19 cellular contexts compared by ENCODE assay signal in the genomic region with DNA sequence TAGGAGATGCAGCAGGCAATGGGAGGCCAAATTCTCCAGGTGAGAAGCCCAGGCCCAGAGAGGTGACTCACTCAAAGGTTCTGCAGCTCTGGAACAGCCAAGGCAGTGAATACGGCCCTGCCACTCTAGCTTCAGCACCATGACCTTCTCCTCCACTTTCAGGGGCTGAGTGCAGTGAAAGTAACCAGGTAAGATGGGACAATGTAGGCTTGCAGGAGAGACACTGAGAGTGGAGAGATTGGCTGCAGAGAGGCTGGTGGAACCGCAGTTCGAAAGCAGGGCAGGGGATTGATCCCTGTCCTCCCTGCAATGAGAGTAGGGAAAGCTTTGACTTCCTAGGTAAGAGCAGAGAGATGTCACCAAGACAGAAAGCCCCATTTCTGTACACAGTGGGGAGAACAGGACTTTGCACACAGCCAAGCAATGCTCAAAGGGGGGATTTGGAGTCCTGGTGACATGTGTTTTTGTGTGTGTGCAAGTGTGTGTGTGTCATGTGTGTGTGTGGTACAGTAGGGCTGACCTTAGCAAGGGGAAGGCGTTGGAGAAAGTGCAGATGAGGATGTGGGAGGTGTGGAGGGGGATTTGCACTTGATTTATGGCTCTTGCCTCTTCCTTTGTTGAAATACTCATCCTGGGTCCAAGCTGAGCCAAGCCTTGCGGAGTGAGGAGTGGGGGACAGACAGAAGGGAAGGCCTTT. TPM values are rescaled to one million over a fixed set of nuclear protein-coding genes. Genes with fewer than 3 reads are reported as not detected.
A peak's percentile ranks its signal among the peaks of the same experiment; 100 is the strongest.
DNase-seq lines count a peak whose midpoint lies in the region; ATAC-seq, FAIRE-seq and TF ChIP-seq lines count a peak whose summit lies in the region.
"Had no signal": no experiment of that assay in that cellular context is flagged by ENCODE, and none has a peak within 500 bp of the region (broad histone marks: within the 10 kb centered on the region; RNA-seq: fewer than 3 reads in every experiment).

No MANE protein-coding gene starts in this region.

- H3K27me3 Mint-ChIP-seq in H9 (ENCODE audit: low read depth) = no peaks in the 10 kb centered on the region; the same call in none of the 2 replicates

- H2AFZ ChIP-seq in H9 (ENCODE audit: low read length) = no peak overlapping the region
- no peak overlapping the region for H2AFZ ChIP-seq in H1 (ENCODE audit: low read length)
- H2AFZ ChIP-seq: GM23248 had no signal

- no peaks in the 10 kb centered on the region for H3K23me2 ChIP-seq in H9 (ENCODE audit: insufficient read length, low read depth, low read length, poor library complexity, severe bottlenecking)
- H3K23me2 ChIP-seq in H1 (ENCODE audit: low read depth, low read length) = peaks cover 1% of the 10 kb centered on the region; the same call in 1 of the 2 replicates

- H2BK20ac ChIP-seq in H9 (ENCODE audit: low read depth, low read length, poor library complexity, severe bottlenecking) = no peak overlapping the region
- no peak overlapping the region for H2BK20ac ChIP-seq in H1 (ENCODE audit: low read length)

- no peak overlapping the region for H4K8ac ChIP-seq in H9 (replicated peaks; ENCODE audit: insufficient read length, low read depth, low read length)
- no peak overlapping the region for H4K8ac ChIP-seq in H1 (ENCODE audit: extremely low read depth, insufficient read depth, low read length)

- no peak for FAIRE-seq in H1 (lab: Jason Lieb, UNC)
- FAIRE-seq: GM12892, GM18507, H54 had no signal

- no peak overlapping the region for H2BK15ac ChIP-seq in H9 (ENCODE audit: low read depth, low read length)
- H2BK15ac ChIP-seq in H1 (ENCODE audit: low read length) = 0 out of 2 replicates have a peak overlapping the region, but pooled peaks have one; percentile 76

- peak overlapping the region; percentile 26 for H4K5ac ChIP-seq in H9 (ENCODE audit: insufficient read length, low read depth, low read length)
- no peak overlapping the region for H4K5ac ChIP-seq in H1 (ENCODE audit: insufficient read length, low read depth, low read length)

- H3K79me1 ChIP-seq in H9 (ENCODE audit: insufficient read depth, low read depth, low read length, poor library complexity, severe bottlenecking) (no peaks in the 10 kb centered on the region), H1 (ENCODE audit: low read depth, low read length) (no peaks in the 10 kb centered on the region)

- H3K23ac ChIP-seq in H9 (ENCODE audit: insufficient read length, low read depth, low read length) = no peak overlapping the region
- no peak overlapping the region for H3K23ac ChIP-seq in H1 (ENCODE audit: insufficient read length)

- no peak overlapping the region for H3K9ac ChIP-seq in H9 (ENCODE audit: extremely low read depth, insufficient read length, low read length)
- H3K9ac ChIP-seq in H1 (replicated peaks in 1 of 4; ENCODE audit: extremely low read depth in 1 of 4, low read depth in 3 of 4, low read length in 3 of 4) = no peak overlapping the region
- H3K9ac ChIP-seq: BLaER1, GM23248 had no signal

- no CpG with 5 or more reads among the region's 5 CpGs for whole genome bisulfite sequencing in H9 (ENCODE audit: extremely low coverage, insufficient read length, low lambda C conversion rate)
- WGBS in H1 (ENCODE audit: extremely low coverage in 1 of 2, insufficient coverage in 1 of 2, insufficient read length in 1 of 2, insufficient replicate concordance in 2 of 2, low coverage in 1 of 2, low lambda C conversion rate in 2 of 2, missing lambda C conversion rate in 1 of 2), 2 experiments = 85% methylated on average over 5 of the region's 5 CpGs; no CpG with 5 or more reads in 1 of the 2 experiments

- H2BK120ac ChIP-seq in H9 (ENCODE audit: low read depth, low read length, poor library complexity, severe bottlenecking) = no peak overlapping the region
- H2BK120ac ChIP-seq in H1 (replicated peaks; ENCODE audit: low read depth, low read length) = no peak overlapping the region

- H3K36me3 Mint-ChIP-seq in H9 (ENCODE audit: insufficient read depth in 1 of 3, low read depth in 3 of 3) = peaks cover 0 to 2% (median 0%) of the 10 kb centered on the region in 3 experiments; a peak in 3 of 7 replicates
- peaks cover 8% of the 10 kb centered on the region for H3K36me3 Mint-ChIP-seq in stimulated activated effector memory CD8-positive, alpha-beta T cell treated with anti-CD3 and anti-CD28 coated beads, Interleukin-12 subunit alpha, Interleukin-12 subunit beta, amount 100 ng/mL, for 72 hours
- H3K36me3 Mint-ChIP-seq: CD14-positive monocyte; CD4-positive, alpha-beta memory T cell had no signal

- H2AK5ac ChIP-seq in H9 (ENCODE audit: insufficient read length, low read length) (no peak overlapping the region), H1 (ENCODE audit: low read depth, low read length) (no peak overlapping the region)

- H3K4me3 Mint-ChIP-seq in H9 = no peak overlapping the region
- no peak overlapping the region for H3K4me3 Mint-ChIP-seq in stimulated activated effector memory CD8-positive, alpha-beta T cell treated with anti-CD3 and anti-CD28 coated beads, Interleukin-12 subunit alpha, Interleukin-12 subunit beta, amount 100 ng/mL, for 72 hours
- H3K4me3 Mint-ChIP-seq: CD14-positive monocyte; CD4-positive, alpha-beta memory T cell had no signal

- H3K9me3 ChIP-seq in H9 (ENCODE audit: control insufficient read depth, low read depth, low read length) (no peaks in the 10 kb centered on the region), H1 (ENCODE audit: insufficient read depth in 2 of 2, low read depth in 1 of 2, low read length in 1 of 2) (peaks cover 4 to 13% of the 10 kb centered on the region in 2 experiments; a peak in 2 of 4 replicates), HAP-1 (no peaks in the 10 kb centered on the region)
- H3K9me3 ChIP-seq: BLaER1 had no signal

- peaks cover 3 to 42% of the 10 kb centered on the region in 2 experiments; a peak in 3 of 5 replicates for H3K9me3 Mint-ChIP-seq in H9
- no peaks in the 10 kb centered on the region for H3K9me3 Mint-ChIP-seq in stimulated activated effector memory CD8-positive, alpha-beta T cell treated with anti-CD3 and anti-CD28 coated beads, Interleukin-12 subunit alpha, Interleukin-12 subunit beta, amount 100 ng/mL, for 72 hours
- H3K9me3 Mint-ChIP-seq: CD4-positive, alpha-beta memory T cell had no signal

- TF ChIP-seq EP300 in H1 (IDR thresholded peaks at IDR 0.05; ENCODE audit: borderline replicate concordance in 1 of 2, low read depth in 2 of 2, low read length in 2 of 2) = no peak

- no peak for TF ChIP-seq CTCF in H9 (conservative IDR thresholded peaks at IDR 0.05)
- no peak for TF ChIP-seq CTCF in H1 (IDR thresholded peaks at IDR 0.05; ENCODE audit: control extremely low read depth in 1 of 3, insufficient read depth in 1 of 3, low read depth in 1 of 3, low read length in 3 of 3)

- no peak overlapping the region for H3K4me3 ChIP-seq in H1 (ENCODE audit: extremely low read depth in 1 of 4, insufficient read depth in 2 of 4, low read depth in 3 of 4, low read length in 4 of 4)
- no peak overlapping the region for H3K4me3 ChIP-seq in HAP-1
- H3K4me3 ChIP-seq: BLaER1, GM23248 had no signal

- no peak for TF ChIP-seq RAD21 in H1 (IDR thresholded peaks at IDR 0.05 in 1 of 2, conservative IDR thresholded peaks at IDR 0.05 in 1 of 2; ENCODE audit: low read depth in 2 of 2, low read length in 2 of 2)

- H3K27ac ChIP-seq in H9 (ENCODE audit: insufficient read length, low read depth, low read length) = no peak overlapping the region
- no peak overlapping the region for H3K27ac ChIP-seq in H1 (ENCODE audit: low read depth, low read length)
- H3K27ac ChIP-seq: BLaER1, GM23248 had no signal

- H3K14ac ChIP-seq in H9 (ENCODE audit: insufficient read depth, low read length) = no peak overlapping the region
- no peak overlapping the region for H3K14ac ChIP-seq in H1 (ENCODE audit: insufficient read length)

- H3K4me2 ChIP-seq in H9 (ENCODE audit: insufficient read depth, insufficient read length, low read length) (no peak overlapping the region), H1 (ENCODE audit: insufficient read depth in 1 of 2, low read depth in 2 of 2, low read length in 2 of 2) (no peak overlapping the region)
- H3K4me2 ChIP-seq: BLaER1 had no signal

- no peaks in the 10 kb centered on the region for H3K4me1 Mint-ChIP-seq in H9
- peaks cover 51% of the 10 kb centered on the region for H3K4me1 Mint-ChIP-seq in stimulated activated effector memory CD8-positive, alpha-beta T cell treated with anti-CD3 and anti-CD28 coated beads, Interleukin-12 subunit alpha, Interleukin-12 subunit beta, amount 100 ng/mL, for 72 hours
- H3K4me1 Mint-ChIP-seq: CD14-positive monocyte; CD4-positive, alpha-beta memory T cell had no signal

- H4K91ac ChIP-seq in H9 (ENCODE audit: insufficient read length, low read depth, low read length) (no peak overlapping the region), H1 (replicated peaks; ENCODE audit: insufficient read length, low read length) (no peak overlapping the region)

- H3T11ph ChIP-seq in H9 (ENCODE audit: low read length) = no peak overlapping the region

- H3K27ac Mint-ChIP-seq in H9 = no peak overlapping the region
- H3K27ac Mint-ChIP-seq in stimulated activated effector memory CD8-positive, alpha-beta T cell treated with anti-CD3 and anti-CD28 coated beads, Interleukin-12 subunit alpha, Interleukin-12 subunit beta, amount 100 ng/mL, for 72 hours = peak overlapping the region; percentile 24
- H3K27ac Mint-ChIP-seq: CD14-positive monocyte; CD4-positive, alpha-beta memory T cell had no signal

- no peak overlapping the region for H3K56ac ChIP-seq in H9 (ENCODE audit: insufficient read length, low read depth, low read length)
- no peak overlapping the region for H3K56ac ChIP-seq in H1 (replicated peaks; ENCODE audit: insufficient read length, low read depth, low read length)

- H3K79me2 ChIP-seq in H9 (ENCODE audit: insufficient read depth, low read length) (no peaks in the 10 kb centered on the region), H1 (ENCODE audit: control insufficient read depth in 1 of 2, insufficient read depth in 2 of 2, low read length in 2 of 2) (no peaks in the 10 kb centered on the region)

- POLR2A ChIA-PET in H1 (lab: Charles Lee; ENCODE audit: partially characterized antibody) = no interaction called here
- POLR2A ChIA-PET in HEK293T (lab: Yijun Ruan, JAX) = no interaction called here

- no peaks in the 10 kb centered on the region for H3K27me3 ChIP-seq in H9 (ENCODE audit: insufficient read depth, low read length)
- peaks cover 0 to 3% (median 0%) of the 10 kb centered on the region in 4 experiments; a peak in 2 of 7 replicates for H3K27me3 ChIP-seq in H1 (replicated peaks in 1 of 4; ENCODE audit: control insufficient read depth in 3 of 4, extremely low read depth in 1 of 4, insufficient read depth in 3 of 4, low read length in 3 of 4)
- H3K27me3 ChIP-seq in HAP-1 (ENCODE audit: low read depth) = no peaks in the 10 kb centered on the region
- H3K27me3 ChIP-seq: BLaER1 had no signal

- in situ Hi-C loops in HAP-1 (cut with MboI; ENCODE audit: low sequenced_read_pairs) = no loop called here

- H2BK5ac ChIP-seq in H9 (ENCODE audit: insufficient read length, low read length) = no peak overlapping the region
- H2BK5ac ChIP-seq in H1 (ENCODE audit: low read depth, low read length) = no peak overlapping the region

- H3K4me1 ChIP-seq in H9 (ENCODE audit: insufficient read depth, low read length) (no peaks in the 10 kb centered on the region), H1 (replicated peaks in 1 of 4; ENCODE audit: control insufficient read depth in 3 of 4, insufficient read depth in 4 of 4, low read length in 3 of 4) (no peaks in the 10 kb centered on the region), HAP-1 (no peaks in the 10 kb centered on the region)
- H3K4me1 ChIP-seq: BLaER1 had no signal

- H4K20me1 ChIP-seq in H9 (ENCODE audit: control insufficient read depth, insufficient read depth, insufficient read length) (no peaks in the 10 kb centered on the region), H1 (replicated peaks in 1 of 2; ENCODE audit: control insufficient read depth in 1 of 2, insufficient read depth in 2 of 2, low read length in 2 of 2) (no peaks in the 10 kb centered on the region)
- H4K20me1 ChIP-seq: BLaER1 had no signal

- H3K36me3 ChIP-seq in H1 (ENCODE audit: control insufficient read depth in 2 of 4, insufficient read depth in 4 of 4, low read length in 3 of 4) (no peaks in the 10 kb centered on the region), HAP-1 (replicated peaks) (no peaks in the 10 kb centered on the region)
- H3K36me3 ChIP-seq: BLaER1 had no signal

- no peak for DNase-seq in H9
- DNase-seq in MV-4-11 (lab: John Stamatoyannopoulos, UW) = peak; percentile 8
- no peak for DNase-seq in H1 (ENCODE audit: low read depth in 1 of 2, low spot score in 2 of 2)
- no peak for DNase-seq in stimulated activated effector memory CD8-positive, alpha-beta T cell treated with anti-CD3 and anti-CD28 coated beads, Interleukin-12 subunit alpha, Interleukin-12 subunit beta, amount 100 ng/mL, for 72 hours (ENCODE audit: low spot score in 2 of 2)
- DNase-seq in HEK293T (ENCODE audit: extremely low spot score) = no peak
- no peak for DNase-seq in NCI-H187 treated with DMSO at 0.1 percent for 48 hours (lab: John Stamatoyannopoulos, UW)
- no peak for DNase-seq in HAP-1 (ENCODE audit: low spot score in 2 of 2)
- DNase-seq: 8988T; CD4-positive, alpha-beta memory T cell; DMS153; DMS79; GDM1; GM23248; IMR-90 had no signal

- no peak overlapping the region for H3K4ac ChIP-seq in H9 (ENCODE audit: low read depth, low read length)
- no peak overlapping the region for H3K4ac ChIP-seq in H1 (replicated peaks; ENCODE audit: insufficient read length, low read depth, low read length)

- TF ChIP-seq POLR2A in H1 (IDR thresholded peaks at IDR 0.05; ENCODE audit: control extremely low read depth in 1 of 2, low read depth in 2 of 2, low read length in 2 of 2) = no peak

- H3K18ac ChIP-seq in H9 (ENCODE audit: insufficient read length, low read depth, low read length) (no peak overlapping the region), H1 (ENCODE audit: extremely low read depth, low read length) (no peak overlapping the region)

- CTCF ChIA-PET in H1 (lab: Charles Lee; ENCODE audit: partially characterized antibody) (interaction anchor here (0.6 to 4.1 kb wide), 5 partner anchors 9 to 262 kb away, joined by 3 to 29 read pairs (median 5); no protein-coding TSS in a partner anchor), HEK293T (lab: Yijun Ruan, JAX) (no interaction called here)

- H2BK12ac ChIP-seq in H9 (ENCODE audit: insufficient read length, low read depth, low read length) (no peak overlapping the region), H1 (ENCODE audit: low read depth, low read length) (no peak overlapping the region)

- no peak for ATAC-seq in stimulated activated effector memory CD8-positive, alpha-beta T cell treated with anti-CD3 and anti-CD28 coated beads, Interleukin-12 subunit alpha, Interleukin-12 subunit beta, amount 100 ng/mL, for 72 hours

RNA-seq across cellular contexts. Expression of a gene that starts 12.7 kb away (rescaled TPM):
- total RNA-seq in H9 (2021) = 0.66 and 0.77 TPM in 2 replicates
- 0.44 and 1.1 TPM in 2 replicates for total RNA-seq in H1 (2021; fragmentation: NEBNext Ultra II Directional; extraction: Animal tissue kit (Norgen Biotek cat#: 25700))
- polyA plus RNA-seq in H1 (2011; rRNA removed) = 3.5 and 4.4 TPM in 2 replicates
- 6.2 TPM for polyA plus RNA-seq in H1 (2011; cell fraction: cytosol; rRNA removed)
- 5.7 TPM for polyA plus RNA-seq in H1 (2011; cell fraction: nucleus; rRNA removed)
- 0.91 to 2.7 TPM (median 1.8 TPM) in 4 replicates for polyA plus RNA-seq in H1 (2012, experiment 1 of 2)
- polyA plus RNA-seq in H1 (2012, experiment 2 of 2) = 0.72 TPM
- 1.5 TPM for polyA plus RNA-seq in H1 (2013, experiment 1 of 2)
- 1.2 TPM for polyA plus RNA-seq in H1 (2013, experiment 2 of 2)
- polyA minus RNA-seq in H1 (2011; rRNA and poly(A)+ RNA removed) = 4.0 and 4.9 TPM in 2 replicates
- polyA minus RNA-seq in H1 (2011; cell fraction: cytosol; rRNA and poly(A)+ RNA removed) = 0.81 TPM
- 7.5 TPM for polyA minus RNA-seq in H1 (2011; cell fraction: nucleus; rRNA and poly(A)+ RNA removed)
- total RNA-seq: CD4-positive, alpha-beta memory T cell; GM23248 had no signal
- polyA plus RNA-seq: CD14-positive monocyte; CD4-positive, alpha-beta memory T cell; GM23248 had no signal
